11 cellular contexts compared by ENCODE assay signal in the genomic region with DNA sequence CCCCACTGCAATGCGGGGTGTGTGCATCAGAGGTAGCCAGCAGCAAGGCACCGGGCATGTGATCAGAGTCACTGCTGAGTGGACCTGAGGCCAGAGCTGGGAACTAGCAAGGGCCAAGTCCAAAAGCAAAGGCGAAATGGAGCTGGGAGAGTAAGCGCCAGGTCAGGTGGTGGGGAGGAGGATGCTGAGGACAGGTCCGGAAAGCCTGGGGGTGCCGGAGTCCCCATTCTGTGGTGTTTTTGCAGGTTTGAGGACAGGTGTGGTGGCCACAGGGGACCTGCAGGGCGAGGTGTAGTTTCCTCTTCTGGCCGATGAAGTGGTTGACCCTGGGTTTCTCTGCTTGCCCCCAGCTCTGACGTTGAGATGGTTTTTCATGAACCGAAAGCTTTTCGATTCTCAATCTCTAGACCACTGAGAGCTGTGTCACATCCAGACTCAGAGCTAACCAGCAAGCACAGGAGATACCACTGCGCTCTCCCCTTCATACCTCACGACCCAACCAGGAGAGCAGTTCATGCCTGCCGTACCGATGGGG. TPM values are rescaled to one million over a fixed set of nuclear protein-coding genes. Genes with fewer than 3 reads are reported as not detected.
DNase-seq lines count a peak whose midpoint lies in the region; ATAC-seq and TF ChIP-seq lines count a peak whose summit lies in the region.
"Had no signal": no experiment of that assay in that cellular context is flagged by ENCODE, and none has a peak within 500 bp of the region (broad histone marks: within the 10 kb centered on the region; RNA-seq: fewer than 3 reads in every experiment).

No MANE protein-coding gene starts in this region.

- no peaks in the 10 kb centered on the region for H3K36me3 ChIP-seq in stomach

- H3K27ac Mint-ChIP-seq in Calu3 (ENCODE audit: unreplicated experiment) (peak overlapping the region; percentile 7), IgD-negative memory B cell (peak overlapping the region; percentile 50 to 93 (median 92))

- H3K27me3 Mint-ChIP-seq in Calu3 (ENCODE audit: unreplicated experiment) (peaks cover 11% of the 10 kb centered on the region), IgD-negative memory B cell (peaks cover 6% of the 10 kb centered on the region)

- ATAC-seq in GM19324 (IDR thresholded peaks at IDR 0.05; ENCODE audit: low FRiP score, unreplicated experiment) (peak; percentile 86), HG02852 (IDR thresholded peaks at IDR 0.05; ENCODE audit: unreplicated experiment) (peak; percentile 76)

- H3K4me1 ChIP-seq in stomach = peaks cover 32 to 58% (median 45%) of the 10 kb centered on the region in 4 donors

- peak overlapping the region in 1 of 5 donors; percentile 66 for H3K27ac ChIP-seq in stomach

- H3K9me3 Mint-ChIP-seq in Calu3 (ENCODE audit: low read depth, unreplicated experiment) = no peaks in the 10 kb centered on the region
- no peaks in the 10 kb centered on the region for H3K9me3 Mint-ChIP-seq in IgD-negative memory B cell

- DNase-seq in Calu3 = no peak
- no peak for DNase-seq in globus pallidus (ENCODE audit: low spot score)
- DNase-seq in stomach = no peak
- no peak for DNase-seq in mucosa of gallbladder (ENCODE audit: low spot score)
- DNase-seq in NCI-H510A treated with DMSO at 0.1 percent for 48 hours (lab: John Stamatoyannopoulos, UW) = no peak
- DNase-seq: OCI-M1; stimulated activated naive CD4-positive, alpha-beta T cell had no signal

- TF ChIP-seq CTCF in Calu3 (IDR thresholded peaks at IDR 0.05; ENCODE audit: unreplicated experiment) (no peak), stomach (IDR thresholded peaks at IDR 0.05) (no peak)

- no peaks in the 10 kb centered on the region for H3K27me3 ChIP-seq in stomach

- WGBS in stomach, 5 donors = 81 to 85% (median 83%) methylated on average over 15 of the region's 15 CpGs

- TF ChIP-seq EP300 in stomach (IDR thresholded peaks at IDR 0.05) = no peak

- CTCF ChIA-PET in Calu3 (lab: Charles Lee) = interaction anchor here (0.6 to 1.4 kb wide), 4 partner anchors 10 to 320 kb away, joined by 3 to 7 read pairs (median 4); no protein-coding TSS in a partner anchor

- no peaks in the 10 kb centered on the region for H3K36me3 Mint-ChIP-seq in Calu3 (ENCODE audit: insufficient read depth, unreplicated experiment)
- no peaks in the 10 kb centered on the region for H3K36me3 Mint-ChIP-seq in IgD-negative memory B cell

- H3K4me1 Mint-ChIP-seq in Calu3 (ENCODE audit: low read depth, unreplicated experiment) (peaks cover 80% of the 10 kb centered on the region), IgD-negative memory B cell (peaks cover 57 to 67% (median 65%) of the 10 kb centered on the region in 3 donors)

- intact Hi-C loops in Calu3 (cut with micrococcal nuclease; ENCODE audit: unreplicated experiment) (no loop called here), stomach (cut with DNase I; ENCODE audit: low total_unique reads) (no loop called here)

- no peaks in the 10 kb centered on the region for H3K9me3 ChIP-seq in stomach

- H3K4me3 Mint-ChIP-seq in Calu3 (ENCODE audit: low read depth, unreplicated experiment) (no peak overlapping the region), IgD-negative memory B cell (peak overlapping the region; percentile 38 to 94 (median 64))

- H3K4me3 ChIP-seq in stomach = no peak overlapping the region
- H3K4me3 ChIP-seq: lung had no signal

- TF ChIP-seq POLR2A in stomach (IDR thresholded peaks at IDR 0.05) = no peak

- BruUV-seq in Calu3 (replicated peaks; lab: Mats Ljungman, UMichigan) = no TSS peak

RNA-seq across cellular contexts. Expression of gene HES1, which starts 35.0 kb away (rescaled TPM):
- 141 and 160 TPM in 2 replicates for total RNA-seq in Calu3 (2022)
- 8.5 TPM for polyA plus RNA-seq in IgD-negative memory B cell
- 100 to 1,000 TPM in 1 of 5 donors, 10 to 100 TPM in 3, 1 to 10 TPM in 1; 4.7 to 101 (median 43.1) TPM for total RNA-seq in stomach
- 10 to 100 TPM; 20.5 to 54.5 (median 41.3) TPM for polyA plus RNA-seq in stomach
- 54.1 TPM for total RNA-seq in mucosa of gallbladder
